Comparison of ENCODE assay signal across 1 cellular context in the genomic region with DNA sequence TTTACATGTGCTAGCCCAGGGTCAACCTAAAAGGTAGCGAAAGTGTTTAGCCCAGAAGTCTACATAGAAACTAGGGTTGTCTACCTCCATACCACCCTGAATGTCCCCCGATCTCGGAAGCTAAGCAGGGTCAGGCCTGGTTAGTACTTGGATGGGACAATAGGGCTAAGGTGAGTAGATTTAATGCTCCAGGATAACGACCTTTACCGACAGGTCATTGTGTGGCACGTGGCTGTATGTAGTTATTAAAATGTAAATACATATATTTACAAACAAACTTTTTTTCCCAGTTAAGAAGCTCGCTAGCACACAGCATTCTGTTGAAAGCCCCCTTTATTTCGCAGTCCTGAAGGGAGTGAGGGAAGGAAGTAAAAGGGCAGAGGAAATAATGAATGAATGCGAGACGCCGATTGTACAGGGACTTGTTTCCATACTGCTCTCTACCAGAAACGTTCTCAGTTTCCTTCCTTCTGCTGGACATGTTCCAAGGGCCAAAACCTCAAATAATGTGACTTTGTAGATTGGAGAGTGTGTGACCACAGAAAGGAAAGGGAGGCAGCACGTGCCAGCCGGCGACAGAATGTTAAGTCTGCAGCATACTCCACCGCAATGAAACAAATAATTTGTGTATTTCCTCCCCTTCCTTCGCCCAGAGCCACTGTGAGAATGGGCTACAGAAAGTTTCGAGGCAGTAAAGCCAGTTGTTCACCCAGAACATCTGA.
TF ChIP-seq lines count a peak whose summit lies in the region.

No MANE protein-coding gene starts in this region.

TF ChIP-seq in K562, 482 proteins besides CTCF, POLR2A, EP300 and RAD21 (continued from another document and continues in another):
- TF ChIP-seq, protein P1, sequence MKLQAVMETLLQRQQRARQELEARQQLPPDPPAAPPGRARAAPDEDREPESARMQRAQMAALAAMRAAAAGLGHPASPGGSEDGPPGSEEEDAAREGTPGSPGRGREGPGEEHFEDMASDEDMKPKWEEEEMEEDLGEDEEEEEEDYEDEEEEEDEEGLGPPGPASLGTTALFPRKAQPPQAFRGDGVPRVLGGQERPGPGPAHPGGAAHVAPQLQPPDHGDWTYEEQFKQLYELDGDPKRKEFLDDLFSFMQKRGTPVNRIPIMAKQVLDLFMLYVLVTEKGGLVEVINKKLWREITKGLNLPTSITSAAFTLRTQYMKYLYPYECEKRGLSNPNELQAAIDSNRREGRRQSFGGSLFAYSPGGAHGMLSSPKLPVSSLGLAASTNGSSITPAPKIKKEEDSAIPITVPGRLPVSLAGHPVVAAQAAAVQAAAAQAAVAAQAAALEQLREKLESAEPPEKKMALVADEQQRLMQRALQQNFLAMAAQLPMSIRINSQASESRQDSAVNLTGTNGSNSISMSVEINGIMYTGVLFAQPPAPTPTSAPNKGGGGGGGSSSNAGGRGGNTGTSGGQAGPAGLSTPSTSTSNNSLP (IDR thresholded peaks at IDR 0.05; ENCODE audit: borderline replicate concordance, low read depth, low read length), result 0 out of 2 replicates have a peak, but pooled peaks have one; percentile 26
- no peak for TF ChIP-seq ZNF217 (CRISPR knock-in tag; IDR thresholded peaks at IDR 0.05)
- peak; percentile 87 for TF ChIP-seq TBP (optimal IDR thresholded peaks at IDR 0.05; ENCODE audit: low read depth, low read length)
- TF ChIP-seq ZKSCAN3 (CRISPR knock-in tag; IDR thresholded peaks at IDR 0.05), result no peak
- TF ChIP-seq RBM15 (IDR thresholded peaks at IDR 0.05; ENCODE audit: insufficient read depth, low read length), result no peak
- TF ChIP-seq, protein P2, sequence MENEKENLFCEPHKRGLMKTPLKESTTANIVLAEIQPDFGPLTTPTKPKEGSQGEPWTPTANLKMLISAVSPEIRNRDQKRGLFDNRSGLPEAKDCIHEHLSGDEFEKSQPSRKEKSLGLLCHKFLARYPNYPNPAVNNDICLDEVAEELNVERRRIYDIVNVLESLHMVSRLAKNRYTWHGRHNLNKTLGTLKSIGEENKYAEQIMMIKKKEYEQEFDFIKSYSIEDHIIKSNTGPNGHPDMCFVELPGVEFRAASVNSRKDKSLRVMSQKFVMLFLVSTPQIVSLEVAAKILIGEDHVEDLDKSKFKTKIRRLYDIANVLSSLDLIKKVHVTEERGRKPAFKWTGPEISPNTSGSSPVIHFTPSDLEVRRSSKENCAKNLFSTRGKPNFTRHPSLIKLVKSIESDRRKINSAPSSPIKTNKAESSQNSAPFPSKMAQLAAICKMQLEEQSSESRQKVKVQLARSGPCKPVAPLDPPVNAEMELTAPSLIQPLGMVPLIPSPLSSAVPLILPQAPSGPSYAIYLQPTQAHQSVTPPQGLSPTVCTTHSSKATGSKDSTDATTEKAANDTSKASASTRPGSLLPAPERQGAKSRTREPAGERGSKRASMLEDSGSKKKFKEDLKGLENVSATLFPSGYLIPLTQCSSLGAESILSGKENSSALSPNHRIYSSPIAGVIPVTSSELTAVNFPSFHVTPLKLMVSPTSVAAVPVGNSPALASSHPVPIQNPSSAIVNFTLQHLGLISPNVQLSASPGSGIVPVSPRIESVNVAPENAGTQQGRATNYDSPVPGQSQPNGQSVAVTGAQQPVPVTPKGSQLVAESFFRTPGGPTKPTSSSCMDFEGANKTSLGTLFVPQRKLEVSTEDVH (IDR thresholded peaks at IDR 0.05; ENCODE audit: low read depth, partially characterized antibody), result no peak
- TF ChIP-seq TCFL5 (CRISPR knock-in tag; conservative IDR thresholded peaks at IDR 0.05), result no peak
- no peak for TF ChIP-seq ZNF77 (CRISPR knock-in tag; IDR thresholded peaks at IDR 0.05)
- TF ChIP-seq DMBX1 (CRISPR knock-in tag; IDR thresholded peaks at IDR 0.05; ENCODE audit: borderline replicate concordance), result no peak
- TF ChIP-seq RB1 (IDR thresholded peaks at IDR 0.05; ENCODE audit: low read depth), result peak; percentile 35; the same call in 1 of the 2 replicates
- no peak for TF ChIP-seq KAT2B (IDR thresholded peaks at IDR 0.05; ENCODE audit: low read depth, low read length)
- peak; percentile 70 for TF ChIP-seq POLR3A (IDR thresholded peaks at IDR 0.05; ENCODE audit: borderline replicate concordance, extremely low read depth, insufficient read depth, insufficient read length)
- TF ChIP-seq GATAD2A (IDR thresholded peaks at IDR 0.05), result 0 out of 2 replicates have a peak, but pooled peaks have one; percentile 27
- TF ChIP-seq, protein P3, sequence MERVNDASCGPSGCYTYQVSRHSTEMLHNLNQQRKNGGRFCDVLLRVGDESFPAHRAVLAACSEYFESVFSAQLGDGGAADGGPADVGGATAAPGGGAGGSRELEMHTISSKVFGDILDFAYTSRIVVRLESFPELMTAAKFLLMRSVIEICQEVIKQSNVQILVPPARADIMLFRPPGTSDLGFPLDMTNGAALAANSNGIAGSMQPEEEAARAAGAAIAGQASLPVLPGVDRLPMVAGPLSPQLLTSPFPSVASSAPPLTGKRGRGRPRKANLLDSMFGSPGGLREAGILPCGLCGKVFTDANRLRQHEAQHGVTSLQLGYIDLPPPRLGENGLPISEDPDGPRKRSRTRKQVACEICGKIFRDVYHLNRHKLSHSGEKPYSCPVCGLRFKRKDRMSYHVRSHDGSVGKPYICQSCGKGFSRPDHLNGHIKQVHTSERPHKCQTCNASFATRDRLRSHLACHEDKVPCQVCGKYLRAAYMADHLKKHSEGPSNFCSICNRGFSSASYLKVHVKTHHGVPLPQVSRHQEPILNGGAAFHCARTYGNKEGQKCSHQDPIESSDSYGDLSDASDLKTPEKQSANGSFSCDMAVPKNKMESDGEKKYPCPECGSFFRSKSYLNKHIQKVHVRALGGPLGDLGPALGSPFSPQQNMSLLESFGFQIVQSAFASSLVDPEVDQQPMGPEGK (CRISPR knock-in tag; IDR thresholded peaks at IDR 0.05; ENCODE audit: borderline replicate concordance), result no peak
- TF ChIP-seq BCOR (IDR thresholded peaks at IDR 0.05), result no peak
- TF ChIP-seq, protein P4, sequence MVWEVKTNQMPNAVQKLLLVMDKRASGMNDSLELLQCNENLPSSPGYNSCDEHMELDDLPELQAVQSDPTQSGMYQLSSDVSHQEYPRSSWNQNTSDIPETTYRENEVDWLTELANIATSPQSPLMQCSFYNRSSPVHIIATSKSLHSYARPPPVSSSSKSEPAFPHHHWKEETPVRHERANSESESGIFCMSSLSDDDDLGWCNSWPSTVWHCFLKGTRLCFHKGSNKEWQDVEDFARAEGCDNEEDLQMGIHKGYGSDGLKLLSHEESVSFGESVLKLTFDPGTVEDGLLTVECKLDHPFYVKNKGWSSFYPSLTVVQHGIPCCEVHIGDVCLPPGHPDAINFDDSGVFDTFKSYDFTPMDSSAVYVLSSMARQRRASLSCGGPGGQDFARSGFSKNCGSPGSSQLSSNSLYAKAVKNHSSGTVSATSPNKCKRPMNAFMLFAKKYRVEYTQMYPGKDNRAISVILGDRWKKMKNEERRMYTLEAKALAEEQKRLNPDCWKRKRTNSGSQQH (CRISPR knock-in tag; IDR thresholded peaks at IDR 0.05), result no peak
- TF ChIP-seq, protein P5, sequence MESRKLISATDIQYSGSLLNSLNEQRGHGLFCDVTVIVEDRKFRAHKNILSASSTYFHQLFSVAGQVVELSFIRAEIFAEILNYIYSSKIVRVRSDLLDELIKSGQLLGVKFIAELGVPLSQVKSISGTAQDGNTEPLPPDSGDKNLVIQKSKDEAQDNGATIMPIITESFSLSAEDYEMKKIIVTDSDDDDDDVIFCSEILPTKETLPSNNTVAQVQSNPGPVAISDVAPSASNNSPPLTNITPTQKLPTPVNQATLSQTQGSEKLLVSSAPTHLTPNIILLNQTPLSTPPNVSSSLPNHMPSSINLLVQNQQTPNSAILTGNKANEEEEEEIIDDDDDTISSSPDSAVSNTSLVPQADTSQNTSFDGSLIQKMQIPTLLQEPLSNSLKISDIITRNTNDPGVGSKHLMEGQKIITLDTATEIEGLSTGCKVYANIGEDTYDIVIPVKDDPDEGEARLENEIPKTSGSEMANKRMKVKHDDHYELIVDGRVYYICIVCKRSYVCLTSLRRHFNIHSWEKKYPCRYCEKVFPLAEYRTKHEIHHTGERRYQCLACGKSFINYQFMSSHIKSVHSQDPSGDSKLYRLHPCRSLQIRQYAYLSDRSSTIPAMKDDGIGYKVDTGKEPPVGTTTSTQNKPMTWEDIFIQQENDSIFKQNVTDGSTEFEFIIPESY (CRISPR knock-in tag; IDR thresholded peaks at IDR 0.05), result no peak
- no peak for TF ChIP-seq ZNF551 (CRISPR knock-in tag; IDR thresholded peaks at IDR 0.05)
- TF ChIP-seq, protein P6, sequence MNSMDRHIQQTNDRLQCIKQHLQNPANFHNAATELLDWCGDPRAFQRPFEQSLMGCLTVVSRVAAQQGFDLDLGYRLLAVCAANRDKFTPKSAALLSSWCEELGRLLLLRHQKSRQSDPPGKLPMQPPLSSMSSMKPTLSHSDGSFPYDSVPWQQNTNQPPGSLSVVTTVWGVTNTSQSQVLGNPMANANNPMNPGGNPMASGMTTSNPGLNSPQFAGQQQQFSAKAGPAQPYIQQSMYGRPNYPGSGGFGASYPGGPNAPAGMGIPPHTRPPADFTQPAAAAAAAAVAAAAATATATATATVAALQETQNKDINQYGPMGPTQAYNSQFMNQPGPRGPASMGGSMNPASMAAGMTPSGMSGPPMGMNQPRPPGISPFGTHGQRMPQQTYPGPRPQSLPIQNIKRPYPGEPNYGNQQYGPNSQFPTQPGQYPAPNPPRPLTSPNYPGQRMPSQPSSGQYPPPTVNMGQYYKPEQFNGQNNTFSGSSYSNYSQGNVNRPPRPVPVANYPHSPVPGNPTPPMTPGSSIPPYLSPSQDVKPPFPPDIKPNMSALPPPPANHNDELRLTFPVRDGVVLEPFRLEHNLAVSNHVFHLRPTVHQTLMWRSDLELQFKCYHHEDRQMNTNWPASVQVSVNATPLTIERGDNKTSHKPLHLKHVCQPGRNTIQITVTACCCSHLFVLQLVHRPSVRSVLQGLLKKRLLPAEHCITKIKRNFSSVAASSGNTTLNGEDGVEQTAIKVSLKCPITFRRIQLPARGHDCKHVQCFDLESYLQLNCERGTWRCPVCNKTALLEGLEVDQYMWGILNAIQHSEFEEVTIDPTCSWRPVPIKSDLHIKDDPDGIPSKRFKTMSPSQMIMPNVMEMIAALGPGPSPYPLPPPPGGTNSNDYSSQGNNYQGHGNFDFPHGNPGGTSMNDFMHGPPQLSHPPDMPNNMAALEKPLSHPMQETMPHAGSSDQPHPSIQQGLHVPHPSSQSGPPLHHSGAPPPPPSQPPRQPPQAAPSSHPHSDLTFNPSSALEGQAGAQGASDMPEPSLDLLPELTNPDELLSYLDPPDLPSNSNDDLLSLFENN (IDR thresholded peaks at IDR 0.05; ENCODE audit: low read depth in 2 of 2, low read length in 2 of 2), result 0 out of 4 replicates have a peak, but pooled peaks of 1 of the 2 experiments have one; percentile 26
- TF ChIP-seq, protein P7, sequence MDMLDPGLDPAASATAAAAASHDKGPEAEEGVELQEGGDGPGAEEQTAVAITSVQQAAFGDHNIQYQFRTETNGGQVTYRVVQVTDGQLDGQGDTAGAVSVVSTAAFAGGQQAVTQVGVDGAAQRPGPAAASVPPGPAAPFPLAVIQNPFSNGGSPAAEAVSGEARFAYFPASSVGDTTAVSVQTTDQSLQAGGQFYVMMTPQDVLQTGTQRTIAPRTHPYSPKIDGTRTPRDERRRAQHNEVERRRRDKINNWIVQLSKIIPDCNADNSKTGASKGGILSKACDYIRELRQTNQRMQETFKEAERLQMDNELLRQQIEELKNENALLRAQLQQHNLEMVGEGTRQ (CRISPR knock-in tag; IDR thresholded peaks at IDR 0.05), result peak; percentile 48
- TF ChIP-seq HNRNPK (IDR thresholded peaks at IDR 0.05; ENCODE audit: low read depth, low read length, poor library complexity, severe bottlenecking), result no peak
- no peak for TF ChIP-seq HLTF (IDR thresholded peaks at IDR 0.05)
- TF ChIP-seq LARP7 (IDR thresholded peaks at IDR 0.05), result no peak
- TF ChIP-seq, protein P8, sequence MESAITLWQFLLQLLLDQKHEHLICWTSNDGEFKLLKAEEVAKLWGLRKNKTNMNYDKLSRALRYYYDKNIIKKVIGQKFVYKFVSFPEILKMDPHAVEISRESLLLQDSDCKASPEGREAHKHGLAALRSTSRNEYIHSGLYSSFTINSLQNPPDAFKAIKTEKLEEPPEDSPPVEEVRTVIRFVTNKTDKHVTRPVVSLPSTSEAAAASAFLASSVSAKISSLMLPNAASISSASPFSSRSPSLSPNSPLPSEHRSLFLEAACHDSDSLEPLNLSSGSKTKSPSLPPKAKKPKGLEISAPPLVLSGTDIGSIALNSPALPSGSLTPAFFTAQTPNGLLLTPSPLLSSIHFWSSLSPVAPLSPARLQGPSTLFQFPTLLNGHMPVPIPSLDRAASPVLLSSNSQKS (CRISPR knock-in tag; IDR thresholded peaks at IDR 0.05), result no peak
- TF ChIP-seq PTTG1 (tag; IDR thresholded peaks at IDR 0.05; ENCODE audit: low read depth), result no peak
- TF ChIP-seq NFIC (IDR thresholded peaks at IDR 0.05), result peak; percentile 65
- TF ChIP-seq, protein P9, sequence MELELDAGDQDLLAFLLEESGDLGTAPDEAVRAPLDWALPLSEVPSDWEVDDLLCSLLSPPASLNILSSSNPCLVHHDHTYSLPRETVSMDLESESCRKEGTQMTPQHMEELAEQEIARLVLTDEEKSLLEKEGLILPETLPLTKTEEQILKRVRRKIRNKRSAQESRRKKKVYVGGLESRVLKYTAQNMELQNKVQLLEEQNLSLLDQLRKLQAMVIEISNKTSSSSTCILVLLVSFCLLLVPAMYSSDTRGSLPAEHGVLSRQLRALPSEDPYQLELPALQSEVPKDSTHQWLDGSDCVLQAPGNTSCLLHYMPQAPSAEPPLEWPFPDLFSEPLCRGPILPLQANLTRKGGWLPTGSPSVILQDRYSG (tag; conservative IDR thresholded peaks at IDR 0.05; ENCODE audit: low read depth), result no peak
- TF ChIP-seq ADNP (tag; IDR thresholded peaks at IDR 0.05), result no peak
- TF ChIP-seq, protein P10, sequence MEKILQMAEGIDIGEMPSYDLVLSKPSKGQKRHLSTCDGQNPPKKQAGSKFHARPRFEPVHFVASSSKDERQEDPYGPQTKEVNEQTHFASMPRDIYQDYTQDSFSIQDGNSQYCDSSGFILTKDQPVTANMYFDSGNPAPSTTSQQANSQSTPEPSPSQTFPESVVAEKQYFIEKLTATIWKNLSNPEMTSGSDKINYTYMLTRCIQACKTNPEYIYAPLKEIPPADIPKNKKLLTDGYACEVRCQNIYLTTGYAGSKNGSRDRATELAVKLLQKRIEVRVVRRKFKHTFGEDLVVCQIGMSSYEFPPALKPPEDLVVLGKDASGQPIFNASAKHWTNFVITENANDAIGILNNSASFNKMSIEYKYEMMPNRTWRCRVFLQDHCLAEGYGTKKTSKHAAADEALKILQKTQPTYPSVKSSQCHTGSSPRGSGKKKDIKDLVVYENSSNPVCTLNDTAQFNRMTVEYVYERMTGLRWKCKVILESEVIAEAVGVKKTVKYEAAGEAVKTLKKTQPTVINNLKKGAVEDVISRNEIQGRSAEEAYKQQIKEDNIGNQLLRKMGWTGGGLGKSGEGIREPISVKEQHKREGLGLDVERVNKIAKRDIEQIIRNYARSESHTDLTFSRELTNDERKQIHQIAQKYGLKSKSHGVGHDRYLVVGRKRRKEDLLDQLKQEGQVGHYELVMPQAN (IDR thresholded peaks at IDR 0.05; ENCODE audit: borderline replicate concordance), result 0 out of 2 replicates have a peak, but pooled peaks have one; percentile 57
- TF ChIP-seq ZNF175 (CRISPR knock-in tag; IDR thresholded peaks at IDR 0.05; ENCODE audit: low read depth), result 0 out of 2 replicates have a peak, but pooled peaks have one; percentile 19
- TF ChIP-seq DDX20 (tag; IDR thresholded peaks at IDR 0.05; ENCODE audit: low read depth), result no peak
- no peak for TF ChIP-seq ESRRB (CRISPR knock-in tag; IDR thresholded peaks at IDR 0.05; ENCODE audit: borderline replicate concordance)
- TF ChIP-seq CBX5 (IDR thresholded peaks at IDR 0.05; ENCODE audit: borderline replicate concordance, low read depth), result no peak
